ENCODE assay signal across 29 cellular contexts in the genomic region with DNA sequence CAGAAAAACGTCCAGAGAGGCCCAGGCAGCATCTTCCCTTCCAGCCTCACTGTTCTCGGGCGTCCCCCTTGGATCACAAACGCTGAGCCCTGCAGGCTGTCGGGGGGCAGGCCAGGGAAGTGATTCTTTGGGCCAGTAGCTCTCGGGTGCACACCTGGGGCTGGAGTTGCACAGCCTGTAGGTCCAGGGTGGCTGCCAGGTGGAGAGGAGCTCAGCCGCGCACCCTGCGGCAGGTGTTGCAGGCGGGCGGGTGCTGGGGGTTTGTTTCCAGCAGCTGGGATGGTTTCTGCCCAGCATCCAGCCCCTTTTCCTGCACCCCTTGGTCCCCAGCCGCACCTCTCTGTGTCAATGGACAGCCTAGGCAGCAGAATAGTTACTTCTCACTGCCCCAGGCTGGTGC. TPM values are rescaled to one million over a fixed set of nuclear protein-coding genes. Genes with fewer than 3 reads are reported as not detected.
"Had no signal": no experiment of that assay in that cellular context is flagged by ENCODE, and none has a peak within 500 bp of the region (broad histone marks: within the 10 kb centered on the region; RNA-seq: fewer than 3 reads in every experiment).

No MANE protein-coding gene starts in this region.

- H3K9me3 ChIP-seq: gastrocnemius medialis, mucosa of descending colon, ovary, psoas muscle, sigmoid colon, stomach, thyroid gland had no signal

- H3K27me3 ChIP-seq: ovary, stomach, thyroid gland had no signal

- H3K4me3 Mint-ChIP-seq: dendritic cell treated with granulocyte-macrophage colony-stimulating factor and Interleukin-4, amounts not matched to agents 40 ng/mL and 50 ng/mL, for 4 days; endodermal cell; mesothelial cell of epicardium; naive B cell; natural killer cell treated with Interleukin-12 subunit alpha and Interleukin-12 subunit beta and Interleukin-15 and Interleukin-18, amount 100 ng/mL, for 72 hours; neural crest cell; stimulated activated effector memory CD8-positive, alpha-beta T cell treated with anti-CD3 and anti-CD28 coated beads, Interleukin-12 subunit alpha, Interleukin-12 subunit beta, amount 100 ng/mL, for 72 hours; type B pancreatic cell had no signal

- ATAC-seq: esophagus mucosa; gastrocnemius medialis; left lobe of liver; mucosa of descending colon; natural killer cell treated with Interleukin-12 subunit alpha and Interleukin-12 subunit beta and Interleukin-15 and Interleukin-18, amount 100 ng/mL, for 72 hours; psoas muscle; right cardiac atrium; stimulated activated effector memory CD8-positive, alpha-beta T cell treated with anti-CD3 and anti-CD28 coated beads, Interleukin-12 subunit alpha, Interleukin-12 subunit beta, amount 100 ng/mL, for 72 hours had no signal

- H3K4me1 Mint-ChIP-seq: endodermal cell; mesothelial cell of epicardium; naive B cell; stimulated activated effector memory CD8-positive, alpha-beta T cell treated with anti-CD3 and anti-CD28 coated beads, Interleukin-12 subunit alpha, Interleukin-12 subunit beta, amount 100 ng/mL, for 72 hours had no signal

- H3K27me3 Mint-ChIP-seq: natural killer cell treated with Interleukin-12 subunit alpha and Interleukin-12 subunit beta and Interleukin-15 and Interleukin-18, amount 100 ng/mL, for 72 hours had no signal

- H3K36me3 ChIP-seq: gastrocnemius medialis, ovary, sigmoid colon, stomach, thyroid gland had no signal

- DNase-seq: effector CD8-positive, alpha-beta T cell; endodermal cell; foreskin fibroblast; gastrocnemius medialis; head of caudate nucleus; mesenchymal stem cell; mucosa of descending colon; naive B cell; nucleus accumbens; ovary; posterior cingulate gyrus; psoas muscle; right cardiac atrium; sigmoid colon; stimulated activated CD4-positive, alpha-beta T cell treated with anti-CD3 and anti-CD28 coated beads, Interleukin-2, amount 100 ng/mL, for 24 hours; stimulated activated CD4-positive, alpha-beta T cell treated with anti-CD3 and anti-CD28 coated beads, Interleukin-4, amount 100 ng/mL, for 24 hours; stimulated activated naive CD4-positive, alpha-beta T cell treated with Interleukin-2 at 50 U/mL for 16 hours; stomach; thyroid gland had no signal

- H3K36me3 Mint-ChIP-seq: mesothelial cell of epicardium; naive B cell; natural killer cell treated with Interleukin-12 subunit alpha and Interleukin-12 subunit beta and Interleukin-15 and Interleukin-18, amount 100 ng/mL, for 72 hours; type B pancreatic cell had no signal

- H3K27ac ChIP-seq: epithelial cell of prostate, gastrocnemius medialis, ovary, psoas muscle, sigmoid colon, stomach, thyroid gland had no signal

- H3K9me3 Mint-ChIP-seq: dendritic cell treated with granulocyte-macrophage colony-stimulating factor and Interleukin-4, amounts not matched to agents 40 ng/mL and 50 ng/mL, for 4 days; endodermal cell; mesothelial cell of epicardium; naive B cell; natural killer cell treated with Interleukin-12 subunit alpha and Interleukin-12 subunit beta and Interleukin-15 and Interleukin-18, amount 100 ng/mL, for 72 hours; neural crest cell; stimulated activated effector memory CD8-positive, alpha-beta T cell treated with anti-CD3 and anti-CD28 coated beads, Interleukin-12 subunit alpha, Interleukin-12 subunit beta, amount 100 ng/mL, for 72 hours; type B pancreatic cell had no signal

- H3K4me3 ChIP-seq: gastrocnemius medialis, mucosa of descending colon, ovary, psoas muscle, sigmoid colon, stomach, thyroid gland had no signal

- H3K27ac Mint-ChIP-seq: dendritic cell treated with granulocyte-macrophage colony-stimulating factor and Interleukin-4, amounts not matched to agents 40 ng/mL and 50 ng/mL, for 4 days; endodermal cell; mesothelial cell of epicardium; naive B cell; natural killer cell treated with Interleukin-12 subunit alpha and Interleukin-12 subunit beta and Interleukin-15 and Interleukin-18, amount 100 ng/mL, for 72 hours; stimulated activated effector memory CD8-positive, alpha-beta T cell treated with anti-CD3 and anti-CD28 coated beads, Interleukin-12 subunit alpha, Interleukin-12 subunit beta, amount 100 ng/mL, for 72 hours; type B pancreatic cell had no signal

- H3K4me1 ChIP-seq: gastrocnemius medialis, psoas muscle, sigmoid colon had no signal

RNA-seq across cellular contexts. Expression of a gene that starts 15.7 kb away (rescaled TPM):
- total RNA-seq: lung microvascular endothelial cell; natural killer cell treated with Interleukin-12 subunit alpha and Interleukin-12 subunit beta and Interleukin-15 and Interleukin-18, amount 100 ng/mL, for 72 hours had no signal
